1 cellular context compared by ENCODE assay signal in genomic region chr7:134856141-134856540, GRCh38.
TF ChIP-seq lines count a peak whose summit lies in the region.

No MANE protein-coding gene starts in this region.

TF ChIP-seq in HepG2, 621 proteins besides CTCF, POLR2A, EP300 and RAD21 (continued from another document):
- TF ChIP-seq ZBTB25 (CRISPR knock-in tag; IDR thresholded peaks at IDR 0.05) = no peak
- TF ChIP-seq SALL1 (CRISPR knock-in tag; IDR thresholded peaks at IDR 0.05) = no peak
- no peak for TF ChIP-seq ZBTB34 (CRISPR knock-in tag; IDR thresholded peaks at IDR 0.05)
- TF ChIP-seq PBX3 (CRISPR knock-in tag; IDR thresholded peaks at IDR 0.05; ENCODE audit: borderline replicate concordance) = no peak
- no peak for TF ChIP-seq ZMYM2 (CRISPR knock-in tag; IDR thresholded peaks at IDR 0.05)
- TF ChIP-seq HNRNPLL (IDR thresholded peaks at IDR 0.05; ENCODE audit: low read depth, low read length, poor library complexity, severe bottlenecking) = no peak
- no peak for TF ChIP-seq ZBTB37 (CRISPR knock-in tag; IDR thresholded peaks at IDR 0.05)
- TF ChIP-seq MYNN (CRISPR knock-in tag; IDR thresholded peaks at IDR 0.05; ENCODE audit: low read depth) = no peak
- no peak for TF ChIP-seq YY1 (IDR thresholded peaks at IDR 0.05; ENCODE audit: insufficient read depth, insufficient replicate concordance, low read depth, low read length)
